In genomic region chr1:224774378-224774777, GRCh38 we compare ENCODE assay signal across 12 cellular contexts.
A peak's percentile ranks its signal among the peaks of the same experiment; 100 is the strongest.
DNase-seq lines count a peak whose midpoint lies in the region; ATAC-seq, FAIRE-seq and TF ChIP-seq lines count a peak whose summit lies in the region.
"Had no signal": no experiment of that assay in that cellular context is flagged by ENCODE, and none has a peak within 500 bp of the region (broad histone marks: within the 10 kb centered on the region; RNA-seq: fewer than 3 reads in every experiment).

No MANE protein-coding gene starts in this region.

- ATAC-seq in GM21367 (IDR thresholded peaks at IDR 0.05; ENCODE audit: unreplicated experiment) (peak; percentile 80), gastrocnemius medialis (no peak)

- no peaks in the 10 kb centered on the region for H3K9me3 ChIP-seq in gastrocnemius medialis

- TF ChIP-seq CTCF in foreskin fibroblast (IDR thresholded peaks at IDR 0.05; ENCODE audit: low read depth, low read length) (peak; percentile 4), gastrocnemius medialis (IDR thresholded peaks at IDR 0.05 in 4 of 5, conservative IDR thresholded peaks at IDR 0.05 in 1 of 5) (no peak)

- DNase-seq in ELF-1 (ENCODE audit: low read depth, low spot score) (peak; percentile 12), M059J (ENCODE audit: low read depth) (peak; percentile 25), foreskin fibroblast (no peak), H54 (ENCODE audit: insufficient read length, low spot score) (no peak), activated gamma-delta T cell (lab: John Stamatoyannopoulos, UW) (no peak), NCI-H2227 treated with DMSO at 0.1 percent for 48 hours (lab: John Stamatoyannopoulos, UW) (no peak), gastrocnemius medialis (no peak)
- DNase-seq: activated naive CD4-positive, alpha-beta T cell; NCI-H226; stimulated activated naive CD4-positive, alpha-beta T cell treated with Interleukin-2 at 50 U/mL for 16 hours had no signal

- FAIRE-seq in H54 (lab: Jason Lieb, UNC), result no peak

- intact Hi-C loops in gastrocnemius medialis (cut with DNase I; ENCODE audit: low total_unique reads), result no loop called here

- in situ Hi-C loops in gastrocnemius medialis (cut with MboI; ENCODE audit: low sequenced_read_pairs in 4 of 4), result no loop called here

- H3K27ac ChIP-seq in gastrocnemius medialis, result no peak overlapping the region
- H3K27ac ChIP-seq: skin epidermis had no signal

- H3K36me3 ChIP-seq in gastrocnemius medialis, result no peaks in the 10 kb centered on the region

- H3K4me3 ChIP-seq in foreskin fibroblast (ENCODE audit: low read depth in 1 of 2, low read length in 2 of 2), result no peak overlapping the region
- no peak overlapping the region for H3K4me3 ChIP-seq in gastrocnemius medialis
- H3K4me3 ChIP-seq: skin epidermis had no signal

- no peaks in the 10 kb centered on the region for H3K4me1 ChIP-seq in gastrocnemius medialis

- TF ChIP-seq POLR2A in H54 (IDR thresholded peaks at IDR 0.05; ENCODE audit: low read depth, low read length) (no peak), gastrocnemius medialis (IDR thresholded peaks at IDR 0.05) (no peak)

- no peaks in the 10 kb centered on the region for H3K27me3 ChIP-seq in gastrocnemius medialis

Comparison
In these comparisons a context has a peak if more than half of its experiments do, and no peak if none do; other contexts are left out.
1. DNase-seq: peak in ELF-1 (single experiment) and M059J (single experiment); none in foreskin fibroblast (0 of 2), H54 (single experiment), activated gamma-delta T cell (single experiment), NCI-H2227 treated with DMSO at 0.1 percent for 48 hours (single experiment) and gastrocnemius medialis (0 of 2).